16 cellular contexts compared by ENCODE assay signal in genomic region chr17:39553326-39553945, GRCh38. TPM values are rescaled to one million over a fixed set of nuclear protein-coding genes. Genes with fewer than 3 reads are reported as not detected.
A peak's percentile ranks its signal among the peaks of the same experiment; 100 is the strongest.
DNase-seq lines count a peak whose midpoint lies in the region; ATAC-seq, FAIRE-seq and TF ChIP-seq lines count a peak whose summit lies in the region.
"Had no signal": no experiment of that assay in that cellular context is flagged by ENCODE, and none has a peak within 500 bp of the region (broad histone marks: within the 10 kb centered on the region; RNA-seq: fewer than 3 reads in every experiment).

No MANE protein-coding gene starts in this region.

- no peak overlapping the region for H3K4me3 ChIP-seq in astrocyte (ENCODE audit: insufficient read depth, low read depth, low read length)
- H3K4me3 ChIP-seq: left ventricle myocardium inferior had no signal

- H3K9me3 Mint-ChIP-seq in astrocyte (ENCODE audit: unreplicated experiment): no peaks in the 10 kb centered on the region
- H3K9me3 Mint-ChIP-seq: activated CD8-positive, alpha-beta T cell treated with anti-CD3 and anti-CD28 coated beads for 36 hours; dendritic cell treated with granulocyte-macrophage colony-stimulating factor and Interleukin-4, amounts not matched to agents 40 ng/mL and 50 ng/mL, for 4 days had no signal

- H3K27me3 ChIP-seq in astrocyte (ENCODE audit: insufficient read depth, low read length): no peaks in the 10 kb centered on the region
- no peaks in the 10 kb centered on the region for H3K27me3 ChIP-seq in foreskin keratinocyte

- TF ChIP-seq CTCF in astrocyte (IDR thresholded peaks at IDR 0.05; ENCODE audit: insufficient read depth, low read depth, low read length) (no peak), foreskin keratinocyte (conservative IDR thresholded peaks at IDR 0.05) (no peak)

- DNase-seq in AG08396 (ENCODE audit: low spot score) (peak; percentile 41), LHCN-M2 (ENCODE audit: low read depth) (peak; percentile 53), astrocyte (ENCODE audit: low read depth) (peak; percentile 57), foreskin keratinocyte (peak in 1 of 2 donors; percentile 49), NCI-H146 (lab: John Stamatoyannopoulos, UW) (no peak), HuH-7.5 (ENCODE audit: low spot score) (no peak)
- DNase-seq in stimulated activated naive CD4-positive, alpha-beta T cell treated with Interleukin-2 at 50 U/mL for 16 hours (lab: John Stamatoyannopoulos, UW): no peak
- DNase-seq: activated CD8-positive, alpha-beta T cell treated with anti-CD3 and anti-CD28 coated beads for 36 hours; activated naive CD4-positive, alpha-beta T cell treated with anti-CD3 and anti-CD28 coated beads, Interleukin-2, amount 50 U/mL, for 16 hours; glutamatergic neuron; left ventricle myocardium inferior; NCI-H2107 had no signal

- peaks cover 20% of the 10 kb centered on the region for H3K4me1 Mint-ChIP-seq in astrocyte (ENCODE audit: low read depth, unreplicated experiment)

- H3K9ac ChIP-seq in astrocyte (ENCODE audit: low read length): no peak overlapping the region

- no peaks in the 10 kb centered on the region for H3K79me2 ChIP-seq in astrocyte (ENCODE audit: insufficient read depth, low read length)

- H3K4me1 ChIP-seq in astrocyte (ENCODE audit: insufficient read depth, low read length) (peaks cover 21% of the 10 kb centered on the region), foreskin keratinocyte (no peaks in the 10 kb centered on the region)

- H3K4me2 ChIP-seq in astrocyte (ENCODE audit: low read length): peak overlapping the region; percentile 16

- H2AFZ ChIP-seq in astrocyte (ENCODE audit: low read depth, low read length): no peak overlapping the region

- no peaks in the 10 kb centered on the region for H3K9me3 ChIP-seq in astrocyte (ENCODE audit: insufficient read depth, low read depth, low read length)
- H3K9me3 ChIP-seq: left ventricle myocardium inferior had no signal

- H3K27me3 Mint-ChIP-seq in astrocyte (ENCODE audit: low read depth, unreplicated experiment): peaks cover 9% of the 10 kb centered on the region
- H3K27me3 Mint-ChIP-seq: activated CD8-positive, alpha-beta T cell treated with anti-CD3 and anti-CD28 coated beads for 36 hours; dendritic cell treated with granulocyte-macrophage colony-stimulating factor and Interleukin-4, amounts not matched to agents 40 ng/mL and 50 ng/mL, for 4 days had no signal

- ATAC-seq in foreskin keratinocyte (peak; percentile 31), HG02938 (IDR thresholded peaks at IDR 0.05; ENCODE audit: unreplicated experiment) (no peak)
- ATAC-seq: activated CD8-positive, alpha-beta T cell treated with anti-CD3 and anti-CD28 coated beads for 36 hours had no signal

- H4K20me1 ChIP-seq in astrocyte (ENCODE audit: insufficient read depth, low read length): peaks cover 4% of the 10 kb centered on the region

- peaks cover 12% of the 10 kb centered on the region for H3K36me3 ChIP-seq in astrocyte (ENCODE audit: insufficient read depth, low read length)

- H3K27ac Mint-ChIP-seq in astrocyte (ENCODE audit: unreplicated experiment): no peak overlapping the region
- H3K27ac Mint-ChIP-seq: activated CD8-positive, alpha-beta T cell treated with anti-CD3 and anti-CD28 coated beads for 36 hours had no signal

- H3K27ac ChIP-seq in astrocyte (ENCODE audit: low read depth, low read length) (no peak overlapping the region), foreskin keratinocyte (no peak overlapping the region)
- H3K27ac ChIP-seq: left ventricle myocardium inferior had no signal

- peaks cover 21% of the 10 kb centered on the region for H3K36me3 Mint-ChIP-seq in astrocyte (ENCODE audit: low read depth, unreplicated experiment)

- H3K4me3 Mint-ChIP-seq in astrocyte (ENCODE audit: unreplicated experiment): no peak overlapping the region
- H3K4me3 Mint-ChIP-seq: activated CD8-positive, alpha-beta T cell treated with anti-CD3 and anti-CD28 coated beads for 36 hours; dendritic cell treated with granulocyte-macrophage colony-stimulating factor and Interleukin-4, amounts not matched to agents 40 ng/mL and 50 ng/mL, for 4 days had no signal

- FAIRE-seq in astrocyte (lab: Jason Lieb, UNC): peak; percentile 78

RNA-seq across cellular contexts. Expression of gene NEUROD2, which starts 54.3 kb away (rescaled TPM):
- total RNA-seq in LHCN-M2 (2014; rRNA removed) (not detected in 2 replicates), astrocyte (not detected in 2 replicates), foreskin keratinocyte (not detected in 2 replicates)
- not detected for polyA plus RNA-seq in LHCN-M2 (2012)
- polyA plus RNA-seq in foreskin keratinocyte: not detected in 2 replicates
- total RNA-seq: activated CD8-positive, alpha-beta T cell treated with anti-CD3 and anti-CD28 coated beads for 36 hours; left ventricle myocardium inferior; T-helper 2 cell treated with Interferon-gamma antibody and Interleukin-4, amounts not matched to agents 100 ng/mL and 5 ng/mL, for 36 hours had no signal
- polyA plus RNA-seq: BJ had no signal

Comparison
In these comparisons a context has a peak if more than half of its experiments do, and no peak if none do; other contexts are left out.
1. DNase-seq: peak in AG08396 (single experiment), LHCN-M2 (single experiment) and astrocyte (single experiment); none in stimulated activated naive CD4-positive, alpha-beta T cell treated with Interleukin-2 at 50 U/mL for 16 hours (single experiment), NCI-H146 (single experiment) and HuH-7.5 (single experiment).